ENCODE assay signal across 20 cellular contexts in the genomic region with DNA sequence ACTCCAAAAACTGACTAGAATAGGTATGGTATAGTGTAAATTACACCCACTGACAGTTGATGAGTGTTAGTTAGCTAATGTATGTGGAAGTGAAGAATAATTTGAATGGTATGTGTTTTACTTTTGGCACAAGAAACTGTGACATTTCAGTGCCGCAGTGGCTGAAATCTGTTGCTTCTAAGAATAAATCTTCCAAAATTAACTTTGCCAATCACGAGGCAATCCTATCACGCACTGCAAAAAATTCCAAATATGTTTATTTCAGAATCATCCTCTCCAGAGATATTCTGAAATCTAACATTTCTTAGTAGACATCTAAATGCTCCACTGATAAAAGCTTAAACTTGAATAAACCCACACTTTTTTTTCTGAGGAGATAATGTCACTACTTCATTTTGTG.
"Had no signal": no experiment of that assay in that cellular context is flagged by ENCODE, and none has a peak within 500 bp of the region (broad histone marks: within the 10 kb centered on the region; RNA-seq: fewer than 3 reads in every experiment).

No MANE protein-coding gene starts in this region.

- H3K9me3 ChIP-seq: prostate gland, spleen, testis, tibial nerve, upper lobe of right lung, vagina had no signal

- H3K27ac ChIP-seq: foreskin keratinocyte, parathyroid adenoma, prostate gland, spleen, testis, tibial nerve, upper lobe of right lung, vagina had no signal

- H3K4me1 ChIP-seq: foreskin keratinocyte, parathyroid adenoma, prostate gland, spleen, testis, tibial nerve, upper lobe of right lung, vagina had no signal

- H3K4me3 ChIP-seq: prostate gland, spleen, testis, tibial nerve, upper lobe of right lung, vagina had no signal

- ATAC-seq: foreskin keratinocyte; naive thymus-derived CD4-positive, alpha-beta T cell; sciatic nerve; stimulated activated memory B cell treated with anti-CD40 and anti-IgM and Interleukin-4, amounts not matched to agents 10 μg/mL and 1 μg/mL and 100 μg/mL, for 72 hours; upper lobe of right lung had no signal

- H3K27me3 ChIP-seq: foreskin keratinocyte, spleen, testis, tibial nerve, upper lobe of right lung, vagina had no signal

- DNase-seq: effector CD4-positive, alpha-beta T cell; endodermal cell; erythroblast; foreskin keratinocyte; mammary epithelial cell; naive thymus-derived CD4-positive, alpha-beta T cell; nephron progenitor cell; retina; spleen; stimulated activated CD4-positive, alpha-beta T cell treated with anti-CD3 and anti-CD28 coated beads, Interleukin-15, amount 100 ng/mL, for 24 hours; stimulated activated CD4-positive, alpha-beta T cell treated with anti-CD3 and anti-CD28 coated beads, Interleukin-1b, Interleukin-23, amount 100 ng/mL, for 48 hours; stimulated activated CD4-positive, alpha-beta T cell treated with anti-CD3 and anti-CD28 coated beads, Interleukin-4, amount 100 ng/mL, for 24 hours; testis; upper lobe of right lung had no signal
